Comparison of ENCODE assay signal across 8 cellular contexts in the genomic region with DNA sequence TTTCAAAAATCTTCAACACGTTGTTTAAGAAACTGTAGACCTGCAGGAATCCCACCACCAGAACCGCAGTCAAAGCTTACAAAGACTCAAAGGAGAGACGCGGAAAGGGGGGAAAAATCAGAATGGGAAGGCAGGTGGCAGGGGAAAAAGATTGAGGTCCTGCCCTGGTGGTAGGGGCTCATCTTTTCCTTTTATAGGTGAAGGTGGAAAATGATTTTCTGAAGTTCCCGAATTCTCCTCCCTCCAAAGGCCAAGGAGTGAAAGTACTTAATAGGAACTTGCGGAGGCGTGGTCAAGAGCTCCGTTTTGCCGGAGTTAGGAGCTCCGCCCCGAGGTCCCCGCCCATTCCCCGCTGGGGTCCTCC. TPM values are rescaled to one million over a fixed set of nuclear protein-coding genes. Genes with fewer than 3 reads are reported as not detected.
DNase-seq lines count a peak whose midpoint lies in the region; ATAC-seq, FAIRE-seq and TF ChIP-seq lines count a peak whose summit lies in the region.

No MANE protein-coding gene starts in this region.

- no peaks in the 10 kb centered on the region for H3K36me3 ChIP-seq in DND-41 (ENCODE audit: insufficient read depth, low read length)
- H3K36me3 ChIP-seq in muscle layer of colon (ENCODE audit: insufficient read depth, low read length), result no peaks in the 10 kb centered on the region
- no peaks in the 10 kb centered on the region for H3K36me3 ChIP-seq in stomach smooth muscle (ENCODE audit: control insufficient read depth in 2 of 2, insufficient read depth in 2 of 2, low read length in 2 of 2)

- H3K27ac ChIP-seq in DND-41 (ENCODE audit: low read length), result peak overlapping the region; percentile 96
- H3K27ac ChIP-seq in muscle layer of colon (ENCODE audit: low read depth, low read length), result peak overlapping the region; percentile 94
- H3K27ac ChIP-seq in stomach smooth muscle (ENCODE audit: low read length), result peak overlapping the region; percentile 98

- H2AFZ ChIP-seq in DND-41 (ENCODE audit: low read depth, low read length), result peak overlapping the region; percentile 89

- H3K9me3 ChIP-seq in DND-41 (ENCODE audit: insufficient read depth, low read length, severe bottlenecking) (no peaks in the 10 kb centered on the region), muscle layer of colon (ENCODE audit: low read length) (no peaks in the 10 kb centered on the region), stomach smooth muscle (ENCODE audit: control insufficient read depth in 2 of 2, low read length in 2 of 2) (no peaks in the 10 kb centered on the region)

- no peaks in the 10 kb centered on the region for H3K27me3 ChIP-seq in DND-41 (ENCODE audit: insufficient read depth, low read length, poor library complexity)
- H3K27me3 ChIP-seq in muscle layer of colon (ENCODE audit: control insufficient read depth in 1 of 2, insufficient read depth in 2 of 2, low read length in 2 of 2), result no peaks in the 10 kb centered on the region
- no peaks in the 10 kb centered on the region for H3K27me3 ChIP-seq in stomach smooth muscle (ENCODE audit: control insufficient read depth in 1 of 2, insufficient read depth in 2 of 2, low read length in 2 of 2)

- no peak for TF ChIP-seq POLR2A in GM12891 (IDR thresholded peaks at IDR 0.05; ENCODE audit: low read depth, low read length)

- TF ChIP-seq CTCF in DND-41 (IDR thresholded peaks at IDR 0.05; ENCODE audit: borderline replicate concordance, extremely low read depth, low read length, poor library complexity, severe bottlenecking) (peak; percentile 3), epithelial cell of esophagus (IDR thresholded peaks at IDR 0.05; ENCODE audit: insufficient read depth, low read depth, low read length, missing control alignments) (peak; percentile 4)

- peaks cover 49% of the 10 kb centered on the region for H3K79me2 ChIP-seq in DND-41 (ENCODE audit: insufficient read depth, low read length)

- DNase-seq in DND-41 (peak; percentile 92), M059J (ENCODE audit: low read depth) (peak; percentile 95), epithelial cell of esophagus (ENCODE audit: low read depth) (peak; percentile 97), GM12891 (ENCODE audit: insufficient read length, low spot score) (no peak)
- peak; percentile 77 to 81 for DNase-seq in activated CD4-positive, alpha-beta T cell treated with anti-CD3 and anti-CD28 coated beads for 4 hours

- peak overlapping the region; percentile 81 for H3K4me2 ChIP-seq in DND-41 (ENCODE audit: insufficient read depth, low read length)

- H3K4me1 ChIP-seq in DND-41 (ENCODE audit: insufficient read depth, low read length) (peaks cover 29% of the 10 kb centered on the region), muscle layer of colon (ENCODE audit: insufficient read depth, low read length) (peaks cover 13% of the 10 kb centered on the region), stomach smooth muscle (ENCODE audit: control insufficient read depth, insufficient read depth, low read length) (no peaks in the 10 kb centered on the region)

- FAIRE-seq in GM12891 (lab: Jason Lieb, UNC), result no peak

- H3K9ac ChIP-seq in DND-41 (ENCODE audit: low read depth, low read length) (peak overlapping the region; percentile 86), muscle layer of colon (ENCODE audit: low read length) (peak overlapping the region; percentile 54), stomach smooth muscle (ENCODE audit: low read length in 2 of 2) (peak overlapping the region; percentile 90 to 98)

- ATAC-seq in DND-41 (ENCODE audit: insufficient read depth, low read depth) (no peak), GM21390 (IDR thresholded peaks at IDR 0.05; ENCODE audit: unreplicated experiment) (no peak)

- peak overlapping the region; percentile 73 to 76 for H3K4me3 ChIP-seq in DND-41 (ENCODE audit: low read depth in 1 of 2, low read length in 2 of 2)
- H3K4me3 ChIP-seq in epithelial cell of esophagus (ENCODE audit: low read length), result peak overlapping the region; percentile 97
- H3K4me3 ChIP-seq in muscle layer of colon (ENCODE audit: low read depth in 1 of 2, low read length in 2 of 2), result peak overlapping the region; percentile 55 to 97
- peak overlapping the region; percentile 83 to 93 for H3K4me3 ChIP-seq in stomach smooth muscle (ENCODE audit: low read length in 2 of 2)

- H4K20me1 ChIP-seq in DND-41 (ENCODE audit: insufficient read depth, low read length), result peaks cover 15% of the 10 kb centered on the region; the same call in 1 of the 2 replicates

TF ChIP-seq in GM12891, 5 proteins besides CTCF, POLR2A, EP300 and RAD21:
- TF ChIP-seq PAX5 (IDR thresholded peaks at IDR 0.05; ENCODE audit: insufficient read depth, low read length, severe bottlenecking), result no peak

RNA-seq across cellular contexts. Expression of a gene that starts 0.7 kb away (rescaled TPM):
- 32.1 and 36.2 TPM in 2 replicates for total RNA-seq in M059J (2014; rRNA removed; shearing (Covaris generic))
- 19.9 TPM for polyA plus RNA-seq in GM12891 (2012; ENCODE audit: low read depth, missing spikeins)

RNA-seq across cellular contexts. Expression of a gene that starts 1.2 kb away (rescaled TPM):
- 23.2 and 24.6 TPM in 2 replicates for total RNA-seq in M059J (2014; rRNA removed; shearing (Covaris generic))
- polyA plus RNA-seq in GM12891 (2012; ENCODE audit: low read depth, missing spikeins), result 24.4 TPM

RNA-seq across cellular contexts. Expression of a gene that starts 46.5 kb away (rescaled TPM):
- 13.0 and 19.9 TPM in 2 replicates for total RNA-seq in M059J (2014; rRNA removed; shearing (Covaris generic))
- 287 TPM for polyA plus RNA-seq in GM12891 (2012; ENCODE audit: low read depth, missing spikeins)
